In genomic region chr9:87670572-87671264, GRCh38 we compare ENCODE assay signal across 19 cellular contexts.
"Had no signal": no experiment of that assay in that cellular context is flagged by ENCODE, and none has a peak within 500 bp of the region (broad histone marks: within the 10 kb centered on the region; RNA-seq: fewer than 3 reads in every experiment).

No MANE protein-coding gene starts in this region.

- H3K9me3 ChIP-seq: pancreas, upper lobe of right lung had no signal

- H3K27me3 Mint-ChIP-seq: activated naive CD8-positive, alpha-beta T cell treated with anti-CD3 and anti-CD28 coated beads, Interleukin-2, amount 10 ng/mL, durations not matched to agents 7 days and 5 days; dendritic cell treated with granulocyte-macrophage colony-stimulating factor and Interleukin-4, amounts not matched to agents 40 ng/mL and 50 ng/mL, for 4 days had no signal

- H3K36me3 Mint-ChIP-seq: activated naive CD8-positive, alpha-beta T cell treated with anti-CD3 and anti-CD28 coated beads, Interleukin-2, amount 10 ng/mL, durations not matched to agents 7 days and 5 days; immature natural killer cell had no signal

- H3K4me1 Mint-ChIP-seq: activated T-helper 17 cell treated with anti-CD3 and anti-CD28 coated beads, Interleukin-2, amount 50 U/mL, for 72 hours; immature natural killer cell had no signal

- H3K4me1 ChIP-seq: upper lobe of right lung had no signal

- H3K27me3 ChIP-seq: cardiac muscle cell, pancreas, upper lobe of right lung had no signal

- H3K27ac ChIP-seq: cardiac muscle cell, pancreas, upper lobe of right lung had no signal

- H3K27ac Mint-ChIP-seq: activated naive CD8-positive, alpha-beta T cell treated with anti-CD3 and anti-CD28 coated beads, Interleukin-2, amount 10 ng/mL, durations not matched to agents 7 days and 5 days; activated T-helper 17 cell treated with anti-CD3 and anti-CD28 coated beads, Interleukin-2, amount 50 U/mL, for 72 hours; dendritic cell treated with granulocyte-macrophage colony-stimulating factor and Interleukin-4, amounts not matched to agents 40 ng/mL and 50 ng/mL, for 4 days; immature natural killer cell; naive thymus-derived CD4-positive, alpha-beta T cell had no signal

- H3K4me3 Mint-ChIP-seq: activated naive CD8-positive, alpha-beta T cell treated with anti-CD3 and anti-CD28 coated beads, Interleukin-2, amount 10 ng/mL, durations not matched to agents 7 days and 5 days; activated T-helper 17 cell treated with anti-CD3 and anti-CD28 coated beads, Interleukin-2, amount 50 U/mL, for 72 hours; dendritic cell treated with granulocyte-macrophage colony-stimulating factor and Interleukin-4, amounts not matched to agents 40 ng/mL and 50 ng/mL, for 4 days; immature natural killer cell; naive thymus-derived CD4-positive, alpha-beta T cell had no signal

- ATAC-seq: activated T-helper 17 cell treated with anti-CD3 and anti-CD28 coated beads, Interleukin-2, amount 50 U/mL, for 72 hours; esophagus mucosa; naive thymus-derived CD4-positive, alpha-beta T cell; pancreas; upper lobe of right lung had no signal

- FAIRE-seq: pancreas had no signal

- H3K4me3 ChIP-seq: cardiac muscle cell, pancreas, upper lobe of right lung had no signal

- DNase-seq: activated CD4-positive, alpha-beta T cell treated with anti-CD3 and anti-CD28 coated beads, Interleukin-2, amount 50 U/mL, for 48 hours; activated naive CD4-positive, alpha-beta T cell; activated naive CD8-positive, alpha-beta T cell treated with anti-CD3 and anti-CD28 coated beads, Interleukin-2, amount 10 ng/mL, durations not matched to agents 7 days and 5 days; activated T-cell treated with anti-CD3 and anti-CD28 coated beads, Interleukin-2, amount 50 U/mL, for 1 hour; amygdala; effector CD8-positive, alpha-beta T cell; immature natural killer cell; mesenchymal stem cell; naive thymus-derived CD4-positive, alpha-beta T cell; pancreas; stimulated activated CD4-positive, alpha-beta T cell treated with anti-CD3 and anti-CD28 coated beads, Interleukin-1b, Interleukin-23, amount 100 ng/mL, for 48 hours; stimulated activated CD8-positive, alpha-beta memory T cell treated with anti-CD3 and anti-CD28 coated beads, Interleukin-4, amount 100 ng/mL, for 48 hours; stimulated activated naive CD4-positive, alpha-beta T cell; T-helper 2 cell; upper lobe of right lung had no signal

- H3K36me3 ChIP-seq: cardiac muscle cell had no signal

- H3K9me3 Mint-ChIP-seq: activated T-helper 17 cell treated with anti-CD3 and anti-CD28 coated beads, Interleukin-2, amount 50 U/mL, for 72 hours had no signal
